Comparison of ENCODE assay signal across 8 cellular contexts in the genomic region with DNA sequence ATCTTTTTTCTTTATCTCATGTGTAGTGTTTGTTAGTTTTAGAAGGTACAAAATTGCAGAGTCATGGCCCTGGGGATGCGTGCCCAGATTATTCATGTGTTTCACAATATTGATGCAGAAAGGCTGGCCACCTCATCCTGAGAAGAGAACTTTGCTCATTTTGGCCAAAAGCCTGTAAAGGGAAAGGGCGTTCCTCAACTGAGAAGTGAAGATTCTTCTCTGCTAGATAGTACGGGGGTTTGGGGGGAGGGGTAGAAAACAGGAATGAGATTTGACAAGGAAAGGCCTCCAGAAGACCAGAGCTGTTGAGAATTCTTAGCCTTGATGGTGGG. TPM values are rescaled to one million over a fixed set of nuclear protein-coding genes. Genes with fewer than 3 reads are reported as not detected.
DNase-seq lines count a peak whose midpoint lies in the region; ATAC-seq and TF ChIP-seq lines count a peak whose summit lies in the region.

No MANE protein-coding gene starts in this region.

- H3K9me3 ChIP-seq in HUES6 (ENCODE audit: control insufficient read depth, insufficient read depth, low read depth, low read length) (no peaks in the 10 kb centered on the region), lower lobe of right lung (no peaks in the 10 kb centered on the region)

- H3K36me3 ChIP-seq in HUES6 (ENCODE audit: control insufficient read depth, insufficient read depth, low read length) (peaks cover 32% of the 10 kb centered on the region), lower lobe of right lung (no peaks in the 10 kb centered on the region)

- H3K4me3 Mint-ChIP-seq in T-helper 2 cell treated with Interferon-gamma antibody and Interleukin-4, amounts not matched to agents 5 μg/mL and 100 μg/mL, for 36 hours: no peak overlapping the region

- H3K9ac ChIP-seq in HUES6 (ENCODE audit: low read length): peak overlapping the region; percentile 54

- H3K4me1 ChIP-seq in HUES6 (ENCODE audit: control insufficient read depth, insufficient read depth, low read length): peaks cover 21% of the 10 kb centered on the region
- peaks cover 33% of the 10 kb centered on the region for H3K4me1 ChIP-seq in lower lobe of right lung

- H3K27me3 ChIP-seq in HUES6 (ENCODE audit: control insufficient read depth, insufficient read depth, low read length) (no peaks in the 10 kb centered on the region), lower lobe of right lung (ENCODE audit: low read depth) (no peaks in the 10 kb centered on the region)

- ATAC-seq in GM18511 (IDR thresholded peaks at IDR 0.05; ENCODE audit: unreplicated experiment) (peak; percentile 38), lower lobe of right lung (peak; percentile 52 to 70)

- H3K4me3 ChIP-seq in HUES6 (ENCODE audit: low read depth, low read length) (peak overlapping the region; percentile 66), choroid plexus epithelial cell (ENCODE audit: low read depth, low read length) (peak overlapping the region; percentile 77), lower lobe of right lung (peak overlapping the region; percentile 64)

- H3K9me3 Mint-ChIP-seq in T-helper 2 cell treated with Interferon-gamma antibody and Interleukin-4, amounts not matched to agents 5 μg/mL and 100 μg/mL, for 36 hours: no peaks in the 10 kb centered on the region

- no peaks in the 10 kb centered on the region for H3K36me3 Mint-ChIP-seq in T-helper 2 cell treated with Interferon-gamma antibody and Interleukin-4, amounts not matched to agents 5 μg/mL and 100 μg/mL, for 36 hours (ENCODE audit: low read depth)

- peaks cover 8% of the 10 kb centered on the region for H3K27me3 Mint-ChIP-seq in T-helper 2 cell treated with Interferon-gamma antibody and Interleukin-4, amounts not matched to agents 5 μg/mL and 100 μg/mL, for 36 hours (ENCODE audit: low read depth)

- H3K27ac ChIP-seq in HUES6 (ENCODE audit: low read depth, low read length) (peak overlapping the region; percentile 26; the same call in 1 of the 2 replicates), lower lobe of right lung (peak overlapping the region; percentile 84)

- intact Hi-C loops in lower lobe of right lung (cut with DNase I): no loop called here

- peak; percentile 96 for DNase-seq in choroid plexus epithelial cell (ENCODE audit: low read depth)
- DNase-seq in lower lobe of right lung: peak; percentile 62
- DNase-seq in T-helper 2 cell treated with Interferon-gamma antibody and Interleukin-4, amounts not matched to agents 5 μg/mL and 100 μg/mL, for 36 hours (ENCODE audit: low spot score): no peak
- DNase-seq in DMS153 treated with DMSO at 0.1 percent for 48 hours (lab: John Stamatoyannopoulos, UW; ENCODE audit: unreplicated experiment): no peak
- no peak for DNase-seq in stimulated activated CD4-positive, alpha-beta T cell treated with anti-CD3 and anti-CD28 coated beads, Interleukin-4, amount 100 ng/mL, for 24 hours
- no peak for DNase-seq in activated CD4-positive, alpha-beta T cell treated with anti-CD3 and anti-CD28 coated beads for 1 hour

- TF ChIP-seq CTCF in choroid plexus epithelial cell (conservative IDR thresholded peaks at IDR 0.05; ENCODE audit: low read depth, low read length): no peak
- TF ChIP-seq CTCF in lower lobe of right lung (IDR thresholded peaks at IDR 0.05): no peak

- no peaks in the 10 kb centered on the region for H3K4me1 Mint-ChIP-seq in T-helper 2 cell treated with Interferon-gamma antibody and Interleukin-4, amounts not matched to agents 5 μg/mL and 100 μg/mL, for 36 hours (ENCODE audit: low read depth)

- no peak overlapping the region for H3K27ac Mint-ChIP-seq in T-helper 2 cell treated with Interferon-gamma antibody and Interleukin-4, amounts not matched to agents 5 μg/mL and 100 μg/mL, for 36 hours

RNA-seq across cellular contexts. Expression of a gene that starts 1.7 kb away (rescaled TPM):
- total RNA-seq in lower lobe of right lung: 341 TPM

Comparison
In these comparisons a context has a peak if more than half of its experiments do, and no peak if none do; other contexts are left out.
1. DNase-seq: peak in choroid plexus epithelial cell (single experiment) and lower lobe of right lung (single experiment); none in T-helper 2 cell treated with Interferon-gamma antibody and Interleukin-4, amounts not matched to agents 5 μg/mL and 100 μg/mL, for 36 hours (single experiment), DMS153 treated with DMSO at 0.1 percent for 48 hours (single experiment), stimulated activated CD4-positive, alpha-beta T cell treated with anti-CD3 and anti-CD28 coated beads, Interleukin-4, amount 100 ng/mL, for 24 hours (single experiment) and activated CD4-positive, alpha-beta T cell treated with anti-CD3 and anti-CD28 coated beads for 1 hour (single experiment).
2. Peak in every context shown above with its lines, with median percentiles within 50 percentile points of each other: H3K4me3 ChIP-seq.